1 cellular context compared by ENCODE assay signal in the genomic region with DNA sequence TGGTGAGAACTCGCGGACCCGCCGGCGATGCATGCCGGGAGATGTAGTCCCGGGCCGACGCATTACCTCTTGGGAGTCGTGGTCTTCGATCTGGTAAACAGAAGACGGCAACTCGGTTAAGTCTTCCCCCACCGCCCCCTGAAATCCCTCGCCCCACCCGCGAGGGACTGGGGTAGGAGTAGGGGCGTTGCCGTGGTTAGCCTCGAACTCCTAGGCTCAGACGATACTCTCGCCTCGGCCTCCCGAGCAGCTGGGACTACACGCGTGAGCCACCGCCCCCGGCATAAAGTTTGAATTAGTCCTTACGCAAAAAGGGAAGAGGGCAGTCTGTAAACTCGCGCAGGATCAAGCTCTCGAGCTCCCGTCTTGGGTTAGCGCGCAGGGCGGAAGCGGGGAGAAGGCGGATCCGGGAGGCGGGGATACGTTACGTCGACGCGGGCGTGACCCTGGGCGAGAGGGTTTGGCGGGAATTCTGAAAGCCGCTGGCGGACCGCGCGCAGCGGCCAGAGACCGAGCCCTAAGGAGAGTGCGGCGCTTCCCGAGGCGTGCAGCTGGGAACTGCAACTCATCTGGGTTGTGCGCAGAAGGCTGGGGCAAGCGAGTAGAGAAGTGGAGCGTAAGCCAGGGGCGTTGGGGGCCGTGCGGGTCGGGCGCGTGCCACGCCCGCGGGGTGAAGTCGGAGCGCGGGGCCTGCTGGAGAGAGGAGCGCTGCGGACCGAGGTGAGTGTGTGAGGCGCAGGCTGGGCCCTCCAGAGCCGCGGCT.
TF ChIP-seq lines count a peak whose summit lies in the region.

Gene RAD51, plus strand, starts transcription at position 469 of the 763 bp plus-strand sequence. CDS start 3,585 bp downstream, outside the sequence.

TF ChIP-seq in K562, 482 proteins besides CTCF, POLR2A, EP300 and RAD21 (continued from another document and continues in another):
- TF ChIP-seq ZFP1 (CRISPR knock-in tag; IDR thresholded peaks at IDR 0.05) = no peak
- no peak for TF ChIP-seq U2AF2 (optimal IDR thresholded peaks at IDR 0.05; ENCODE audit: low read depth, low read length)
- no peak for TF ChIP-seq SMARCA5 (IDR thresholded peaks at IDR 0.05)
- TF ChIP-seq, protein P1, sequence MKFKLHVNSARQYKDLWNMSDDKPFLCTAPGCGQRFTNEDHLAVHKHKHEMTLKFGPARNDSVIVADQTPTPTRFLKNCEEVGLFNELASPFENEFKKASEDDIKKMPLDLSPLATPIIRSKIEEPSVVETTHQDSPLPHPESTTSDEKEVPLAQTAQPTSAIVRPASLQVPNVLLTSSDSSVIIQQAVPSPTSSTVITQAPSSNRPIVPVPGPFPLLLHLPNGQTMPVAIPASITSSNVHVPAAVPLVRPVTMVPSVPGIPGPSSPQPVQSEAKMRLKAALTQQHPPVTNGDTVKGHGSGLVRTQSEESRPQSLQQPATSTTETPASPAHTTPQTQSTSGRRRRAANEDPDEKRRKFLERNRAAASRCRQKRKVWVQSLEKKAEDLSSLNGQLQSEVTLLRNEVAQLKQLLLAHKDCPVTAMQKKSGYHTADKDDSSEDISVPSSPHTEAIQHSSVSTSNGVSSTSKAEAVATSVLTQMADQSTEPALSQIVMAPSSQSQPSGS (CRISPR knock-in tag; IDR thresholded peaks at IDR 0.05) = no peak
- no peak for TF ChIP-seq HNRNPK (IDR thresholded peaks at IDR 0.05; ENCODE audit: low read depth, low read length, poor library complexity, severe bottlenecking)
- TF ChIP-seq MEIS2 (IDR thresholded peaks at IDR 0.05; ENCODE audit: partially characterized antibody) = no peak
- TF ChIP-seq ETV6 (IDR thresholded peaks at IDR 0.05; ENCODE audit: borderline replicate concordance in 1 of 2, low read depth in 2 of 2, low read length in 1 of 2) = no peak
- no peak for TF ChIP-seq ETV6 (CRISPR knock-in tag; IDR thresholded peaks at IDR 0.05; ENCODE audit: borderline replicate concordance)
- TF ChIP-seq ZNF668 (CRISPR knock-in tag; IDR thresholded peaks at IDR 0.05) = no peak
- TF ChIP-seq GABPA (tag; conservative IDR thresholded peaks at IDR 0.05; ENCODE audit: low read depth) = peak; percentile 85
- TF ChIP-seq DNMT1 (IDR thresholded peaks at IDR 0.05) = no peak
- TF ChIP-seq, protein P2, sequence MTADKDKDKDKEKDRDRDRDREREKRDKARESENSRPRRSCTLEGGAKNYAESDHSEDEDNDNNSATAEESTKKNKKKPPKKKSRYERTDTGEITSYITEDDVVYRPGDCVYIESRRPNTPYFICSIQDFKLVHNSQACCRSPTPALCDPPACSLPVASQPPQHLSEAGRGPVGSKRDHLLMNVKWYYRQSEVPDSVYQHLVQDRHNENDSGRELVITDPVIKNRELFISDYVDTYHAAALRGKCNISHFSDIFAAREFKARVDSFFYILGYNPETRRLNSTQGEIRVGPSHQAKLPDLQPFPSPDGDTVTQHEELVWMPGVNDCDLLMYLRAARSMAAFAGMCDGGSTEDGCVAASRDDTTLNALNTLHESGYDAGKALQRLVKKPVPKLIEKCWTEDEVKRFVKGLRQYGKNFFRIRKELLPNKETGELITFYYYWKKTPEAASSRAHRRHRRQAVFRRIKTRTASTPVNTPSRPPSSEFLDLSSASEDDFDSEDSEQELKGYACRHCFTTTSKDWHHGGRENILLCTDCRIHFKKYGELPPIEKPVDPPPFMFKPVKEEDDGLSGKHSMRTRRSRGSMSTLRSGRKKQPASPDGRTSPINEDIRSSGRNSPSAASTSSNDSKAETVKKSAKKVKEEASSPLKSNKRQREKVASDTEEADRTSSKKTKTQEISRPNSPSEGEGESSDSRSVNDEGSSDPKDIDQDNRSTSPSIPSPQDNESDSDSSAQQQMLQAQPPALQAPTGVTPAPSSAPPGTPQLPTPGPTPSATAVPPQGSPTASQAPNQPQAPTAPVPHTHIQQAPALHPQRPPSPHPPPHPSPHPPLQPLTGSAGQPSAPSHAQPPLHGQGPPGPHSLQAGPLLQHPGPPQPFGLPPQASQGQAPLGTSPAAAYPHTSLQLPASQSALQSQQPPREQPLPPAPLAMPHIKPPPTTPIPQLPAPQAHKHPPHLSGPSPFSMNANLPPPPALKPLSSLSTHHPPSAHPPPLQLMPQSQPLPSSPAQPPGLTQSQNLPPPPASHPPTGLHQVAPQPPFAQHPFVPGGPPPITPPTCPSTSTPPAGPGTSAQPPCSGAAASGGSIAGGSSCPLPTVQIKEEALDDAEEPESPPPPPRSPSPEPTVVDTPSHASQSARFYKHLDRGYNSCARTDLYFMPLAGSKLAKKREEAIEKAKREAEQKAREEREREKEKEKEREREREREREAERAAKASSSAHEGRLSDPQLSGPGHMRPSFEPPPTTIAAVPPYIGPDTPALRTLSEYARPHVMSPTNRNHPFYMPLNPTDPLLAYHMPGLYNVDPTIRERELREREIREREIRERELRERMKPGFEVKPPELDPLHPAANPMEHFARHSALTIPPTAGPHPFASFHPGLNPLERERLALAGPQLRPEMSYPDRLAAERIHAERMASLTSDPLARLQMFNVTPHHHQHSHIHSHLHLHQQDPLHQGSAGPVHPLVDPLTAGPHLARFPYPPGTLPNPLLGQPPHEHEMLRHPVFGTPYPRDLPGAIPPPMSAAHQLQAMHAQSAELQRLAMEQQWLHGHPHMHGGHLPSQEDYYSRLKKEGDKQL (CRISPR knock-in tag; IDR thresholded peaks at IDR 0.05; ENCODE audit: borderline replicate concordance) = no peak
- TF ChIP-seq E4F1 (CRISPR knock-in tag; IDR thresholded peaks at IDR 0.05; ENCODE audit: borderline replicate concordance) = no peak
- no peak for TF ChIP-seq TSHZ1 (CRISPR knock-in tag; IDR thresholded peaks at IDR 0.05)
- no peak for TF ChIP-seq SMAD4 (CRISPR knock-in tag; conservative IDR thresholded peaks at IDR 0.05)
- no peak for TF ChIP-seq ID3 (CRISPR knock-in tag; IDR thresholded peaks at IDR 0.05)
- 0 out of 2 replicates have a peak, but pooled peaks have one; percentile 67 for TF ChIP-seq ID3 (tag; IDR thresholded peaks at IDR 0.05)
- no peak for TF ChIP-seq ZNF197 (CRISPR knock-in tag; IDR thresholded peaks at IDR 0.05; ENCODE audit: low read depth)
- no peak for TF ChIP-seq ZFP36 (IDR thresholded peaks at IDR 0.05; ENCODE audit: low read depth, low read length, partially characterized antibody)
- TF ChIP-seq, protein P3, sequence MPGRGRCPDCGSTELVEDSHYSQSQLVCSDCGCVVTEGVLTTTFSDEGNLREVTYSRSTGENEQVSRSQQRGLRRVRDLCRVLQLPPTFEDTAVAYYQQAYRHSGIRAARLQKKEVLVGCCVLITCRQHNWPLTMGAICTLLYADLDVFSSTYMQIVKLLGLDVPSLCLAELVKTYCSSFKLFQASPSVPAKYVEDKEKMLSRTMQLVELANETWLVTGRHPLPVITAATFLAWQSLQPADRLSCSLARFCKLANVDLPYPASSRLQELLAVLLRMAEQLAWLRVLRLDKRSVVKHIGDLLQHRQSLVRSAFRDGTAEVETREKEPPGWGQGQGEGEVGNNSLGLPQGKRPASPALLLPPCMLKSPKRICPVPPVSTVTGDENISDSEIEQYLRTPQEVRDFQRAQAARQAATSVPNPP (IDR thresholded peaks at IDR 0.05; ENCODE audit: borderline replicate concordance, insufficient read depth, insufficient read length) = no peak
- TF ChIP-seq, protein P4, sequence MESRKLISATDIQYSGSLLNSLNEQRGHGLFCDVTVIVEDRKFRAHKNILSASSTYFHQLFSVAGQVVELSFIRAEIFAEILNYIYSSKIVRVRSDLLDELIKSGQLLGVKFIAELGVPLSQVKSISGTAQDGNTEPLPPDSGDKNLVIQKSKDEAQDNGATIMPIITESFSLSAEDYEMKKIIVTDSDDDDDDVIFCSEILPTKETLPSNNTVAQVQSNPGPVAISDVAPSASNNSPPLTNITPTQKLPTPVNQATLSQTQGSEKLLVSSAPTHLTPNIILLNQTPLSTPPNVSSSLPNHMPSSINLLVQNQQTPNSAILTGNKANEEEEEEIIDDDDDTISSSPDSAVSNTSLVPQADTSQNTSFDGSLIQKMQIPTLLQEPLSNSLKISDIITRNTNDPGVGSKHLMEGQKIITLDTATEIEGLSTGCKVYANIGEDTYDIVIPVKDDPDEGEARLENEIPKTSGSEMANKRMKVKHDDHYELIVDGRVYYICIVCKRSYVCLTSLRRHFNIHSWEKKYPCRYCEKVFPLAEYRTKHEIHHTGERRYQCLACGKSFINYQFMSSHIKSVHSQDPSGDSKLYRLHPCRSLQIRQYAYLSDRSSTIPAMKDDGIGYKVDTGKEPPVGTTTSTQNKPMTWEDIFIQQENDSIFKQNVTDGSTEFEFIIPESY (CRISPR knock-in tag; IDR thresholded peaks at IDR 0.05) = peak; percentile 79
- peak; percentile 84 for TF ChIP-seq DACH1 (IDR thresholded peaks at IDR 0.05; ENCODE audit: partially characterized antibody)
- TF ChIP-seq FOXO4 (CRISPR knock-in tag; IDR thresholded peaks at IDR 0.05) = no peak
- no peak for TF ChIP-seq ZBTB9 (CRISPR knock-in tag; IDR thresholded peaks at IDR 0.05)
- TF ChIP-seq TBL1XR1 (IDR thresholded peaks at IDR 0.05; ENCODE audit: low read length in 2 of 2) = no peak
- TF ChIP-seq, protein P5, sequence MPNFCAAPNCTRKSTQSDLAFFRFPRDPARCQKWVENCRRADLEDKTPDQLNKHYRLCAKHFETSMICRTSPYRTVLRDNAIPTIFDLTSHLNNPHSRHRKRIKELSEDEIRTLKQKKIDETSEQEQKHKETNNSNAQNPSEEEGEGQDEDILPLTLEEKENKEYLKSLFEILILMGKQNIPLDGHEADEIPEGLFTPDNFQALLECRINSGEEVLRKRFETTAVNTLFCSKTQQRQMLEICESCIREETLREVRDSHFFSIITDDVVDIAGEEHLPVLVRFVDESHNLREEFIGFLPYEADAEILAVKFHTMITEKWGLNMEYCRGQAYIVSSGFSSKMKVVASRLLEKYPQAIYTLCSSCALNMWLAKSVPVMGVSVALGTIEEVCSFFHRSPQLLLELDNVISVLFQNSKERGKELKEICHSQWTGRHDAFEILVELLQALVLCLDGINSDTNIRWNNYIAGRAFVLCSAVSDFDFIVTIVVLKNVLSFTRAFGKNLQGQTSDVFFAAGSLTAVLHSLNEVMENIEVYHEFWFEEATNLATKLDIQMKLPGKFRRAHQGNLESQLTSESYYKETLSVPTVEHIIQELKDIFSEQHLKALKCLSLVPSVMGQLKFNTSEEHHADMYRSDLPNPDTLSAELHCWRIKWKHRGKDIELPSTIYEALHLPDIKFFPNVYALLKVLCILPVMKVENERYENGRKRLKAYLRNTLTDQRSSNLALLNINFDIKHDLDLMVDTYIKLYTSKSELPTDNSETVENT (CRISPR knock-in tag; IDR thresholded peaks at IDR 0.05) = peak; percentile 79
